8 cellular contexts compared by ENCODE assay signal in the genomic region with DNA sequence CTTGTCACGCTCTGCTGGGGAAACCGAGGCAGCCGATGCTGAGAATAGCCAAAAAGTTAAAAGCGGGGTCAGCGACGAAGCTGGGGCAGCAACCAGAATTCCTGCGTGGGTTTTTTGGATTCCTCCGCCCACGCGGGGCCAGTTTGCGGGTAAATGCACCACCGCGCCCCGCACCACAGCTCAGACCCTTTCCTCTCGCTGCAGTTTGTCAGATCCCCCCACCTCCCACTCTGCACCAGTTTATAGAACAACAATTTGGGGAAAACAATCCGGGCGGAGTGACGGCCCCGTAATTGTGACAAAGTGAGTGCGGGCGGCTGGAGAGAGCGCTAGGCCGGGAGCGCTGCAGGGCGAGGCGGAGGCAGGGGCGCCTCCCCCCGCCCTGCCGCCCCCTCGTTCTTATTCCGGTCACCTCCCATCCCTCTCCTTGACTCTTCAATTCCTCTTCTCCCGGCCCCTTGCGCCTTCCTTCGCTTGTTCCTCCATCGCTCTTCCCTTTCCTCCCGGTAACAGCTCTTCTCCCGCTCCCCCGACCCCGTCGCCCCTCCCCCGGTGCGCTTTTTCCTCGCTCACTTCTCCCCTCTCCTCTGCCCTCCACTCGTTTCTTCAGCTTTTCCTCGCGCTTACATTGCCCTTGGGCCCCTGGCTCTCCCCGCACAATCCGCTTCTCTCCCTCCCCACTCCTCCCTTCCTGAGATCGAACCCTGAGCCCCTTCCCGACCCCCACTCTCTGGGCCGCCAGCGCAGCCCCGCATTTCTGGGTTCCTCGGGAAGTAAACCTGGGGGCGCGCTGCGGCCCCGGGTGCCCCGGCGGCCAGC. TPM values are rescaled to one million over a fixed set of nuclear protein-coding genes. Genes with fewer than 3 reads are reported as not detected.
DNase-seq lines count a peak whose midpoint lies in the region; ATAC-seq, FAIRE-seq and TF ChIP-seq lines count a peak whose summit lies in the region.

No MANE protein-coding gene starts in this region.

- peaks cover 97% of the 10 kb centered on the region for H3K27me3 ChIP-seq in cardiac muscle cell
- H3K27me3 ChIP-seq in lower lobe of right lung (ENCODE audit: low read depth) = peaks cover 92% of the 10 kb centered on the region

- H3K4me1 ChIP-seq in cardiac muscle cell (ENCODE audit: low read depth) (peaks cover 19% of the 10 kb centered on the region), lower lobe of right lung (peaks cover 59% of the 10 kb centered on the region)

- H3K9me3 ChIP-seq in cardiac muscle cell (ENCODE audit: low read depth) (no peaks in the 10 kb centered on the region), lower lobe of right lung (no peaks in the 10 kb centered on the region)

- H3K27ac ChIP-seq in cardiac muscle cell (no peak overlapping the region), lower lobe of right lung (no peak overlapping the region)

- FAIRE-seq in GM19239 (lab: Jason Lieb, UNC) = no peak

- H3K9me3 Mint-ChIP-seq in activated naive CD8-positive, alpha-beta T cell treated with anti-CD3 and anti-CD28 coated beads for 36 hours = no peaks in the 10 kb centered on the region
- H3K9me3 Mint-ChIP-seq in type B pancreatic cell = no peaks in the 10 kb centered on the region

- H3K4me3 ChIP-seq in cardiac muscle cell (peak overlapping the region; percentile 38), lower lobe of right lung (peak overlapping the region; percentile 45)

- H3K27me3 Mint-ChIP-seq in activated naive CD8-positive, alpha-beta T cell treated with anti-CD3 and anti-CD28 coated beads for 36 hours = peaks cover 94% of the 10 kb centered on the region
- peaks cover 70% of the 10 kb centered on the region for H3K27me3 Mint-ChIP-seq in type B pancreatic cell

- ATAC-seq in left cardiac atrium (no peak), lower lobe of right lung (no peak)
- ATAC-seq in activated CD4-positive, CD25-positive, alpha-beta regulatory T cell treated with anti-CD3 and anti-CD28 coated beads, Interleukin-2, amount 50 U/mL, for 24 hours = no peak

- intact Hi-C loops in left cardiac atrium (cut with DNase I) (loop anchor here in 1 of 2 donors (10.0 kb wide), 1 partner anchor 51 kb away; the partner anchor contains the start of gene PRPH), lower lobe of right lung (cut with DNase I) (no loop called here)

- H3K36me3 Mint-ChIP-seq in activated naive CD8-positive, alpha-beta T cell treated with anti-CD3 and anti-CD28 coated beads for 36 hours = no peaks in the 10 kb centered on the region
- H3K36me3 Mint-ChIP-seq in type B pancreatic cell = no peaks in the 10 kb centered on the region

- H3K36me3 ChIP-seq in cardiac muscle cell (no peaks in the 10 kb centered on the region), lower lobe of right lung (no peaks in the 10 kb centered on the region)

- H3K4me3 Mint-ChIP-seq in activated naive CD8-positive, alpha-beta T cell treated with anti-CD3 and anti-CD28 coated beads for 36 hours = peak overlapping the region; percentile 70
- H3K4me3 Mint-ChIP-seq in type B pancreatic cell = peak overlapping the region; percentile 84

- H3K27ac Mint-ChIP-seq in activated naive CD8-positive, alpha-beta T cell treated with anti-CD3 and anti-CD28 coated beads for 36 hours = no peak overlapping the region
- H3K27ac Mint-ChIP-seq in type B pancreatic cell = no peak overlapping the region

- peaks cover 34% of the 10 kb centered on the region for H3K4me1 Mint-ChIP-seq in activated naive CD8-positive, alpha-beta T cell treated with anti-CD3 and anti-CD28 coated beads for 36 hours
- peaks cover 9% of the 10 kb centered on the region for H3K4me1 Mint-ChIP-seq in type B pancreatic cell (ENCODE audit: unreplicated experiment)

- no peak for DNase-seq in cardiac muscle cell (ENCODE audit: low read depth in 1 of 2, low spot score in 1 of 2)
- no peak for DNase-seq in left cardiac atrium
- no peak for DNase-seq in activated naive CD8-positive, alpha-beta T cell treated with anti-CD3 and anti-CD28 coated beads for 36 hours
- no peak for DNase-seq in lower lobe of right lung
- DNase-seq in type B pancreatic cell (ENCODE audit: extremely low spot score, unreplicated experiment) = peak; percentile 63
- no peak for DNase-seq in GM19239 (ENCODE audit: insufficient read length, low spot score)
- no peak for DNase-seq in AG08395 (ENCODE audit: low spot score)

- TF ChIP-seq CTCF in cardiac muscle cell (IDR thresholded peaks at IDR 0.05; ENCODE audit: low read depth, low read length) (no peak), lower lobe of right lung (IDR thresholded peaks at IDR 0.05) (no peak), type B pancreatic cell (conservative IDR thresholded peaks at IDR 0.05) (no peak)

RNA-seq across cellular contexts. Expression of gene DNAJC22, which starts 0.6 kb away (rescaled TPM):
- 0.48 and 0.49 TPM in 2 replicates for total RNA-seq in cardiac muscle cell
- 0.33 and 1.1 TPM in 2 replicates for polyA plus RNA-seq in cardiac muscle cell
- total RNA-seq in left cardiac atrium = under 1 TPM; 0.47 to 0.68 TPM
- not detected for total RNA-seq in activated naive CD8-positive, alpha-beta T cell treated with anti-CD3 and anti-CD28 coated beads for 36 hours
- 0.18 TPM for total RNA-seq in lower lobe of right lung
- total RNA-seq in type B pancreatic cell (ENCODE audit: low replicate concordance) = 3.6 and 5.0 TPM in 2 replicates

RNA-seq across cellular contexts. Expression of gene C1QL4, which starts 9.1 kb away (rescaled TPM):
- total RNA-seq in cardiac muscle cell (not detected in 2 replicates), left cardiac atrium (not detected), lower lobe of right lung (not detected), type B pancreatic cell (ENCODE audit: low replicate concordance) (0.17 and 1.2 TPM in 2 replicates)
- not detected in 2 replicates for polyA plus RNA-seq in cardiac muscle cell
- total RNA-seq in activated naive CD8-positive, alpha-beta T cell treated with anti-CD3 and anti-CD28 coated beads for 36 hours = not detected

RNA-seq across cellular contexts. Expression of gene SPATS2, which starts 21.2 kb away (rescaled TPM):
- total RNA-seq in cardiac muscle cell = 23.3 and 31.0 TPM in 2 replicates
- polyA plus RNA-seq in cardiac muscle cell = 43.1 and 50.0 TPM in 2 replicates
- total RNA-seq in left cardiac atrium = 10 to 100 TPM in 1 of 2 donors, 1 to 10 TPM in 1; 7.6 to 10.5 TPM
- total RNA-seq in activated naive CD8-positive, alpha-beta T cell treated with anti-CD3 and anti-CD28 coated beads for 36 hours = 1 to 10 TPM; 8.5 to 9.1 TPM
- total RNA-seq in lower lobe of right lung = 17.3 TPM
- 32.0 and 40.3 TPM in 2 replicates for total RNA-seq in type B pancreatic cell (ENCODE audit: low replicate concordance)

RNA-seq across cellular contexts. Expression of gene TROAP, which starts 23.0 kb away (rescaled TPM):
- 8.0 and 72.9 TPM in 2 replicates for total RNA-seq in cardiac muscle cell
- polyA plus RNA-seq in cardiac muscle cell = 8.2 and 82.4 TPM in 2 replicates
- total RNA-seq in left cardiac atrium = 1 to 10 TPM in 1 of 2 donors, not detected in 1; 1.5 TPM
- 10 to 100 TPM; 56.6 to 59.7 TPM for total RNA-seq in activated naive CD8-positive, alpha-beta T cell treated with anti-CD3 and anti-CD28 coated beads for 36 hours
- 1.4 TPM for total RNA-seq in lower lobe of right lung
- 21.7 and 66.3 TPM in 2 replicates for total RNA-seq in type B pancreatic cell (ENCODE audit: low replicate concordance)

RNA-seq across cellular contexts. Expression of gene PRPH, which starts 51.1 kb away (rescaled TPM):
- total RNA-seq in cardiac muscle cell (0.53 and 4.0 TPM in 2 replicates), left cardiac atrium (under 1 TPM in 1 of 2 donors, not detected in 1; 0.59 TPM), lower lobe of right lung (1.0 TPM), type B pancreatic cell (ENCODE audit: low replicate concordance) (1.8 and 7.3 TPM in 2 replicates)
- polyA plus RNA-seq in cardiac muscle cell = 1.1 and 1.8 TPM in 2 replicates
- not detected for total RNA-seq in activated naive CD8-positive, alpha-beta T cell treated with anti-CD3 and anti-CD28 coated beads for 36 hours
